Comparison of ENCODE assay signal across 9 cellular contexts in genomic region chr19:47020992-47021496, GRCh38. TPM values are rescaled to one million over a fixed set of nuclear protein-coding genes. Genes with fewer than 3 reads are reported as not detected.
A peak's percentile ranks its signal among the peaks of the same experiment; 100 is the strongest.
DNase-seq lines count a peak whose midpoint lies in the region; ATAC-seq, FAIRE-seq and TF ChIP-seq lines count a peak whose summit lies in the region.
"Had no signal": no experiment of that assay in that cellular context is flagged by ENCODE, and none has a peak within 500 bp of the region (broad histone marks: within the 10 kb centered on the region; RNA-seq: fewer than 3 reads in every experiment).

No MANE protein-coding gene starts in this region.

- H3K79me1 ChIP-seq in mesendoderm (ENCODE audit: low read length) = no peaks in the 10 kb centered on the region

- H3K27me3 ChIP-seq in bronchial epithelial cell (ENCODE audit: control insufficient read depth, insufficient read depth, low read length) (peaks cover 36% of the 10 kb centered on the region), mesendoderm (ENCODE audit: insufficient read depth, low read length, poor library complexity) (peaks cover 34% of the 10 kb centered on the region)

- H2BK120ac ChIP-seq in mesendoderm (ENCODE audit: low read depth, low read length) = no peak overlapping the region

- H4K8ac ChIP-seq in mesendoderm (ENCODE audit: low read depth, low read length) = no peak overlapping the region

- no peak overlapping the region for H2AK5ac ChIP-seq in mesendoderm (ENCODE audit: low read length)

- H2BK5ac ChIP-seq in mesendoderm (ENCODE audit: low read length) = no peak overlapping the region

- no peak overlapping the region for H3K56ac ChIP-seq in mesendoderm (ENCODE audit: low read length)

- no peak overlapping the region for H3K4ac ChIP-seq in mesendoderm (ENCODE audit: low read depth, low read length)

- WGBS in mesendoderm (ENCODE audit: extremely low coverage, insufficient coverage, low lambda C conversion rate) = no CpG with 5 or more reads among the region's 37 CpGs

- peak; percentile 24 for DNase-seq in AG10803 (ENCODE audit: low read depth)
- DNase-seq in HTR-8/SVneo (ENCODE audit: insufficient read length, low spot score) = no peak
- no peak for DNase-seq in bronchial epithelial cell (ENCODE audit: low read depth)
- peak; percentile 54 for DNase-seq in mesendoderm
- DNase-seq: activated gamma-delta T cell had no signal

- peak; percentile 51 for FAIRE-seq in HTR-8/SVneo (lab: Jason Lieb, UNC)
- FAIRE-seq in bronchial epithelial cell (lab: Jason Lieb, UNC) = no peak

- no peak overlapping the region for H2BK15ac ChIP-seq in mesendoderm (replicated peaks; ENCODE audit: low read depth)

- no peaks in the 10 kb centered on the region for H3K36me3 ChIP-seq in bronchial epithelial cell (ENCODE audit: control insufficient read depth, insufficient read depth, low read length)
- H3K36me3 ChIP-seq in mesendoderm (ENCODE audit: control insufficient read depth, insufficient read depth, low read length) = no peaks in the 10 kb centered on the region

- H3K79me2 ChIP-seq in mesendoderm (ENCODE audit: control insufficient read depth, insufficient read depth, low read length) = no peaks in the 10 kb centered on the region

- no peak overlapping the region for H4K5ac ChIP-seq in mesendoderm (ENCODE audit: low read length)

- no peak for ATAC-seq in GM18907 (IDR thresholded peaks at IDR 0.05; ENCODE audit: unreplicated experiment)
- no peak for ATAC-seq in GM18502 (IDR thresholded peaks at IDR 0.05; ENCODE audit: poor library complexity, unreplicated experiment)
- no peak for ATAC-seq in HG03521 (IDR thresholded peaks at IDR 0.05; ENCODE audit: unreplicated experiment)
- no peak for ATAC-seq in HG03097 (IDR thresholded peaks at IDR 0.05; ENCODE audit: low FRiP score, unreplicated experiment)

- H3K27ac ChIP-seq in mesendoderm (ENCODE audit: low read depth, low read length) = no peak overlapping the region

- peak overlapping the region; percentile 8 for H3K4me2 ChIP-seq in mesendoderm (ENCODE audit: low read length)

- no peak for TF ChIP-seq CTCF in AG10803 (conservative IDR thresholded peaks at IDR 0.05; ENCODE audit: low read length)
- TF ChIP-seq CTCF in bronchial epithelial cell (IDR thresholded peaks at IDR 0.05; ENCODE audit: insufficient read depth, low read length, severe bottlenecking) = no peak

- no peak overlapping the region for H3K23ac ChIP-seq in mesendoderm (ENCODE audit: low read length)

- H3K4me1 ChIP-seq in mesendoderm (ENCODE audit: control insufficient read depth, low read depth, low read length) = no peaks in the 10 kb centered on the region

- H3K4me3 ChIP-seq in AG10803 (ENCODE audit: low read length) (peak overlapping the region; percentile 57), bronchial epithelial cell (ENCODE audit: low read depth, low read length) (peak overlapping the region; percentile 1), mesendoderm (ENCODE audit: low read length) (no peak overlapping the region)

- H3K9ac ChIP-seq in mesendoderm (ENCODE audit: low read length) = no peak overlapping the region

- H3K18ac ChIP-seq in mesendoderm (ENCODE audit: low read length) = no peak overlapping the region

RNA-seq across cellular contexts. Expression of gene NPAS1, which starts 1.4 kb away (rescaled TPM):
- total RNA-seq in bronchial epithelial cell = 0.26 and 0.64 TPM in 2 replicates
- polyA plus RNA-seq in mesendoderm (2013, experiment 1 of 2) = 2.4 TPM
- 2.5 TPM for polyA plus RNA-seq in mesendoderm (2013, experiment 2 of 2)

RNA-seq across cellular contexts. Expression of gene TMEM160, which starts 27.4 kb away (rescaled TPM):
- 20.5 and 23.9 TPM in 2 replicates for total RNA-seq in bronchial epithelial cell
- polyA plus RNA-seq in mesendoderm (2013, experiment 1 of 2) = 40.2 TPM
- polyA plus RNA-seq in mesendoderm (2013, experiment 2 of 2) = 43.4 TPM

Comparison
In these comparisons a context has a peak if more than half of its experiments do, and no peak if none do; other contexts are left out.
1. DNase-seq: peak in AG10803 (single experiment) and mesendoderm (single experiment); none in HTR-8/SVneo (single experiment) and bronchial epithelial cell (single experiment).